Comparison of ENCODE assay signal across 8 cellular contexts in genomic region chr2:26185304-26185928, GRCh38. TPM values are rescaled to one million over a fixed set of nuclear protein-coding genes. Genes with fewer than 3 reads are reported as not detected.
DNase-seq lines count a peak whose midpoint lies in the region; ATAC-seq, FAIRE-seq and TF ChIP-seq lines count a peak whose summit lies in the region.

No MANE protein-coding gene starts in this region.

- no peaks in the 10 kb centered on the region for H3K9me3 ChIP-seq in A549

- TF ChIP-seq POLR2A in A549 (IDR thresholded peaks at IDR 0.05; ENCODE audit: low read length) (no peak), GM12892 (IDR thresholded peaks at IDR 0.05; ENCODE audit: low read depth, low read length) (no peak)

- WGBS in A549 (ENCODE audit: missing lambda C conversion rate) = 57% methylated on average over 20 of the region's 20 CpGs

- peak overlapping the region; percentile 88 for H3K4me2 ChIP-seq in A549

- TF ChIP-seq CTCF in A549 (IDR thresholded peaks at IDR 0.05) (no peak), HL-60 (IDR thresholded peaks at IDR 0.05; ENCODE audit: insufficient read depth, low read length) (no peak), choroid plexus epithelial cell (conservative IDR thresholded peaks at IDR 0.05; ENCODE audit: low read depth, low read length) (no peak)

- FAIRE-seq in A549 (lab: Jason Lieb, UNC) (no peak), GM12892 (lab: Jason Lieb, UNC) (no peak)

- peak overlapping the region in 2 of 6 donors; percentile 20 to 54 for H3K27ac Mint-ChIP-seq in naive B cell

- peaks cover 4 to 11% (median 5%) of the 10 kb centered on the region in 3 donors for H3K4me1 Mint-ChIP-seq in naive B cell

- H3K27me3 Mint-ChIP-seq in naive B cell = peaks cover 9 to 28% (median 20%) of the 10 kb centered on the region in 3 donors

- H3K4me1 ChIP-seq in A549 = peaks cover 7% of the 10 kb centered on the region; the same call in 2 of the 3 replicates

- H3K27me3 ChIP-seq in HL-60 (ENCODE audit: insufficient read depth, poor library complexity, severe bottlenecking) = no peaks in the 10 kb centered on the region

- no peak for TF ChIP-seq EP300 in A549 (IDR thresholded peaks at IDR 0.05)

- peak overlapping the region; percentile 52 to 92 (median 80) for H3K4me3 Mint-ChIP-seq in naive B cell

- ATAC-seq in A549 = peak; percentile 4 to 8; a peak in 3 of 6 replicates
- no peak for ATAC-seq in naive B cell (ENCODE audit: low read depth in 2 of 2)
- ATAC-seq in GM18511 (IDR thresholded peaks at IDR 0.05; ENCODE audit: unreplicated experiment) = no peak

- H3K27ac ChIP-seq in A549 (peak overlapping the region; percentile 84 to 93), HL-60 (replicated peaks) (no peak overlapping the region)

- DNase-seq in A549 (ENCODE audit: low read depth in 1 of 2, low spot score in 1 of 2) (no peak), HL-60 (ENCODE audit: low read depth in 1 of 2, low spot score in 1 of 2) (no peak), choroid plexus epithelial cell (ENCODE audit: low read depth) (no peak), naive B cell (no peak), NCI-H748 treated with DMSO at 0.1 percent for 48 hours (lab: John Stamatoyannopoulos, UW) (no peak), DMS 273 (lab: John Stamatoyannopoulos, UW; ENCODE audit: unreplicated experiment) (no peak), GM12892 (ENCODE audit: insufficient read length) (no peak)

- H3K9me3 Mint-ChIP-seq in naive B cell = no peaks in the 10 kb centered on the region

- POLR2A ChIA-PET in A549 (lab: Yijun Ruan, JAX) = interaction anchor here (0.5 to 1.0 kb wide), 5 partner anchors 10 to 460 kb away, joined by 3 to 9 read pairs (median 4); partner anchors contain the start of gene GAREM2

- CTCF ChIA-PET in A549 (lab: Yijun Ruan, JAX) = interaction anchor here (0.5 to 5.4 kb wide), 57 partner anchors 9 to 395 kb away, joined by 3 to 77 read pairs (median 3); partner anchors contain the start of genes ASXL2, GAREM2, HADHA and HADHB

- no peak for TF ChIP-seq RAD21 in A549 (conservative IDR thresholded peaks at IDR 0.05 in 1 of 2, IDR thresholded peaks at IDR 0.05 in 1 of 2)

- peaks cover 0 to 8% of the 10 kb centered on the region in 2 donors for H3K36me3 Mint-ChIP-seq in naive B cell

- H3K4me3 ChIP-seq in A549 (peak overlapping the region; percentile 64), HL-60 (replicated peaks; ENCODE audit: insufficient read depth, low read length) (peak overlapping the region; percentile 40), choroid plexus epithelial cell (ENCODE audit: low read depth, low read length) (peak overlapping the region; percentile 61)

TF ChIP-seq in A549, 52 proteins besides CTCF, POLR2A, EP300 and RAD21:
- TF ChIP-seq JUNB (IDR thresholded peaks at IDR 0.05) (no peak), RNF2 (IDR thresholded peaks at IDR 0.05; ENCODE audit: borderline replicate concordance, low read depth) (peak; percentile 91; the same call in 1 of the 2 replicates), MAX (IDR thresholded peaks at IDR 0.05) (no peak), REST (IDR thresholded peaks at IDR 0.05) (no peak), KDM5A (IDR thresholded peaks at IDR 0.05) (no peak)

RNA-seq across cellular contexts. Expression of gene GAREM2, which starts 12.5 kb away (rescaled TPM):
- polyA plus RNA-seq in A549 (2011; rRNA removed) (5.1 and 6.6 TPM in 2 replicates), A549 (2017; fragmentation: RNase III; extraction: RNeasy Plus Mini Kit Qiagen cat#74134 plus additional on column Dnase treatment) (4.5 to 5.9 TPM (median 5.6 TPM) in 3 replicates), naive B cell (ENCODE audit: low read depth in 6 of 6) (1 to 10 TPM in 2 of 6 donors, under 1 TPM in 2, not detected in 2; 0.29 to 2.1 (median 0.79) TPM)
- polyA plus RNA-seq in A549 (2012; cell fraction: cytosol; rRNA removed) = 5.6 and 8.6 TPM in 2 replicates
- polyA plus RNA-seq in A549 (2012; cell fraction: nucleus; rRNA removed) = 11.2 and 11.9 TPM in 2 replicates
- polyA minus RNA-seq in A549 (2011; rRNA and poly(A)+ RNA removed) = 10.2 and 10.4 TPM in 2 replicates
- polyA plus RNA-seq in GM12892 (2012; ENCODE audit: missing spikeins) = 0.70 TPM

RNA-seq across cellular contexts. Expression of gene HADHA, which starts 59.0 kb away (rescaled TPM):
- polyA plus RNA-seq in A549 (2011; rRNA removed) (161 and 174 TPM in 2 replicates), A549 (2017; fragmentation: RNase III; extraction: RNeasy Plus Mini Kit Qiagen cat#74134 plus additional on column Dnase treatment) (122 to 123 TPM (median 122 TPM) in 3 replicates), naive B cell (ENCODE audit: low read depth in 6 of 6) (100 to 1,000 TPM in 4 of 6 donors, 10 to 100 TPM in 2; 77.4 to 118 (median 102) TPM)
- 57.5 and 58.9 TPM in 2 replicates for polyA plus RNA-seq in A549 (2012; cell fraction: cytosol; rRNA removed)
- 53.6 and 79.3 TPM in 2 replicates for polyA plus RNA-seq in A549 (2012; cell fraction: nucleus; rRNA removed)
- polyA minus RNA-seq in A549 (2011; rRNA and poly(A)+ RNA removed) = 163 and 188 TPM in 2 replicates
- 76.0 TPM for polyA plus RNA-seq in GM12892 (2012; ENCODE audit: missing spikeins)

RNA-seq across cellular contexts. Expression of gene HADHB, which starts 59.3 kb away (rescaled TPM):
- 161 and 173 TPM in 2 replicates for polyA plus RNA-seq in A549 (2011; rRNA removed)
- 68.9 and 79.4 TPM in 2 replicates for polyA plus RNA-seq in A549 (2012; cell fraction: cytosol; rRNA removed)
- polyA plus RNA-seq in A549 (2012; cell fraction: nucleus; rRNA removed) = 48.4 and 94.9 TPM in 2 replicates
- polyA plus RNA-seq in A549 (2017; fragmentation: RNase III; extraction: RNeasy Plus Mini Kit Qiagen cat#74134 plus additional on column Dnase treatment) = 93.1 to 102 TPM (median 95.4 TPM) in 3 replicates
- 136 and 140 TPM in 2 replicates for polyA minus RNA-seq in A549 (2011; rRNA and poly(A)+ RNA removed)
- 100 to 1,000 TPM in 5 of 6 donors, 10 to 100 TPM in 1; 97.7 to 133 (median 110) TPM for polyA plus RNA-seq in naive B cell (ENCODE audit: low read depth in 6 of 6)
- polyA plus RNA-seq in GM12892 (2012; ENCODE audit: missing spikeins) = 49.0 TPM

Comparison
In these comparisons a context has a peak if more than half of its experiments do, and no peak if none do; other contexts are left out.
1. ATAC-seq: peak in A549 (2 of 2); none in naive B cell (0 of 2) and GM18511 (single experiment).
2. Peak in every context shown above with its lines, with median percentiles within 50 percentile points of each other: H3K4me3 ChIP-seq.